ENCODE assay signal across 2 cellular contexts in the genomic region with DNA sequence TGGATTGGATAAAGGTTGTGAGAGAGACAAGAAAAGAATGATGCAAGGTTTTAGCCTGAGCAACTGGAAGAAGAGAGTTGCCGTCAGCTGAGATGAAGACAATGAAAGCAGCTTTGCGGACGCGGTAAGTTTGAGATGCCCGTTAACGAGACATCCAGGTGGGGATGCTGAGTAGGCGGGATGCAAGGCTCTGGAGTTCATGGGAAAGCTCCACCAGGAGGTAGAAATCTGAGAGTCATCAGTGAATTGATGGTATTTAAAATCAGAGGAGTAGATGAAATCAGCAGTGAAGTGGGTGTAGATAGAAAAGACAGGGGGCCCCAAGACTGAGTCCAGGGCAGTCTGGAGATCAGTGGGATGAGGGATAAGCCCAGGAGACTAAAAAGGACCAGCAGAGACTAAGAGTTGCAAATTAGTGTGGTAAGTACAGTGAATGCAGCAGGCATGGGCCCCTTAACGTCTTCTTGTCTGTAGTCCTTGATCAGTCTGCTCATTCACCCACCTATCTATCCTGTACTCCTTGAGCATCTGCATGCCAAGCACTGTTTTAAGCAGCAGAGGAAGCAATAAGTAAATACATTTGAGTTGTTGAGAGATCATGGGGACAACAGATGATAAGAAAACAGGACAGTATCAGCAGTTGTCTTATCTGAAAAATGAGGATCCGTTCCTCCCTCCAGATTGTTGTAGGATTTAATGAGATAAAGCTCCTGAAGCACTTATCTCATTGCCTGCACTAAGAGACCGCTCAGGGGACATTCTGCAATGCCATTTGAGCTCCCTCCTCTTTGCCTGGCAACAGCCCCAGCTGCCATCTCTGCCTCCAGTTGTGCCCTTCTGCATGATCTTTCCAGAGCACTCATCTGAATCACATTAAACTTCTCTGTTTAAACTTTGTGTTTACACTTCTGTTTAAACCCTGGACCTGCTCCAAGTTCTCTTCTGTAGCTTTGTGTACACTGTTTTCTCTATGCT.
TF ChIP-seq lines count a peak whose summit lies in the region.

No MANE protein-coding gene starts in this region.

TF ChIP-seq in A549, 52 proteins besides CTCF, POLR2A, EP300 and RAD21 (continued from another document):
- TF ChIP-seq, protein P1, sequence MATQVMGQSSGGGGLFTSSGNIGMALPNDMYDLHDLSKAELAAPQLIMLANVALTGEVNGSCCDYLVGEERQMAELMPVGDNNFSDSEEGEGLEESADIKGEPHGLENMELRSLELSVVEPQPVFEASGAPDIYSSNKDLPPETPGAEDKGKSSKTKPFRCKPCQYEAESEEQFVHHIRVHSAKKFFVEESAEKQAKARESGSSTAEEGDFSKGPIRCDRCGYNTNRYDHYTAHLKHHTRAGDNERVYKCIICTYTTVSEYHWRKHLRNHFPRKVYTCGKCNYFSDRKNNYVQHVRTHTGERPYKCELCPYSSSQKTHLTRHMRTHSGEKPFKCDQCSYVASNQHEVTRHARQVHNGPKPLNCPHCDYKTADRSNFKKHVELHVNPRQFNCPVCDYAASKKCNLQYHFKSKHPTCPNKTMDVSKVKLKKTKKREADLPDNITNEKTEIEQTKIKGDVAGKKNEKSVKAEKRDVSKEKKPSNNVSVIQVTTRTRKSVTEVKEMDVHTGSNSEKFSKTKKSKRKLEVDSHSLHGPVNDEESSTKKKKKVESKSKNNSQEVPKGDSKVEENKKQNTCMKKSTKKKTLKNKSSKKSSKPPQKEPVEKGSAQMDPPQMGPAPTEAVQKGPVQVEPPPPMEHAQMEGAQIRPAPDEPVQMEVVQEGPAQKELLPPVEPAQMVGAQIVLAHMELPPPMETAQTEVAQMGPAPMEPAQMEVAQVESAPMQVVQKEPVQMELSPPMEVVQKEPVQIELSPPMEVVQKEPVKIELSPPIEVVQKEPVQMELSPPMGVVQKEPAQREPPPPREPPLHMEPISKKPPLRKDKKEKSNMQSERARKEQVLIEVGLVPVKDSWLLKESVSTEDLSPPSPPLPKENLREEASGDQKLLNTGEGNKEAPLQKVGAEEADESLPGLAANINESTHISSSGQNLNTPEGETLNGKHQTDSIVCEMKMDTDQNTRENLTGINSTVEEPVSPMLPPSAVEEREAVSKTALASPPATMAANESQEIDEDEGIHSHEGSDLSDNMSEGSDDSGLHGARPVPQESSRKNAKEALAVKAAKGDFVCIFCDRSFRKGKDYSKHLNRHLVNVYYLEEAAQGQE (IDR thresholded peaks at IDR 0.05) = no peak
- TF ChIP-seq MYC (IDR thresholded peaks at IDR 0.05; ENCODE audit: borderline replicate concordance, low read length) (no peak), MAZ (IDR thresholded peaks at IDR 0.05; ENCODE audit: borderline replicate concordance, low read depth, low read length) (no peak)
TF ChIP-seq in A549: peak in this region for 0.

TF ChIP-seq in SK-N-SH, 30 proteins besides CTCF, POLR2A, EP300 and RAD21 (continued from another document):
- TF ChIP-seq, protein P2, sequence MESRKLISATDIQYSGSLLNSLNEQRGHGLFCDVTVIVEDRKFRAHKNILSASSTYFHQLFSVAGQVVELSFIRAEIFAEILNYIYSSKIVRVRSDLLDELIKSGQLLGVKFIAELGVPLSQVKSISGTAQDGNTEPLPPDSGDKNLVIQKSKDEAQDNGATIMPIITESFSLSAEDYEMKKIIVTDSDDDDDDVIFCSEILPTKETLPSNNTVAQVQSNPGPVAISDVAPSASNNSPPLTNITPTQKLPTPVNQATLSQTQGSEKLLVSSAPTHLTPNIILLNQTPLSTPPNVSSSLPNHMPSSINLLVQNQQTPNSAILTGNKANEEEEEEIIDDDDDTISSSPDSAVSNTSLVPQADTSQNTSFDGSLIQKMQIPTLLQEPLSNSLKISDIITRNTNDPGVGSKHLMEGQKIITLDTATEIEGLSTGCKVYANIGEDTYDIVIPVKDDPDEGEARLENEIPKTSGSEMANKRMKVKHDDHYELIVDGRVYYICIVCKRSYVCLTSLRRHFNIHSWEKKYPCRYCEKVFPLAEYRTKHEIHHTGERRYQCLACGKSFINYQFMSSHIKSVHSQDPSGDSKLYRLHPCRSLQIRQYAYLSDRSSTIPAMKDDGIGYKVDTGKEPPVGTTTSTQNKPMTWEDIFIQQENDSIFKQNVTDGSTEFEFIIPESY (IDR thresholded peaks at IDR 0.05; ENCODE audit: borderline replicate concordance, low read depth) = no peak
- peak; percentile 92 for TF ChIP-seq RFX5 (IDR thresholded peaks at IDR 0.05; ENCODE audit: low read length)
- TF ChIP-seq YY1 (IDR thresholded peaks at IDR 0.05; ENCODE audit: low read depth) = no peak
- no peak for TF ChIP-seq RXRA (IDR thresholded peaks at IDR 0.05; ENCODE audit: borderline replicate concordance, low read depth)
- TF ChIP-seq, protein P3, sequence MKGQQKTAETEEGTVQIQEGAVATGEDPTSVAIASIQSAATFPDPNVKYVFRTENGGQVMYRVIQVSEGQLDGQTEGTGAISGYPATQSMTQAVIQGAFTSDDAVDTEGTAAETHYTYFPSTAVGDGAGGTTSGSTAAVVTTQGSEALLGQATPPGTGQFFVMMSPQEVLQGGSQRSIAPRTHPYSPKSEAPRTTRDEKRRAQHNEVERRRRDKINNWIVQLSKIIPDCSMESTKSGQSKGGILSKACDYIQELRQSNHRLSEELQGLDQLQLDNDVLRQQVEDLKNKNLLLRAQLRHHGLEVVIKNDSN (IDR thresholded peaks at IDR 0.05; ENCODE audit: borderline replicate concordance, low read depth) = no peak
- TF ChIP-seq SMC3 (IDR thresholded peaks at IDR 0.05; ENCODE audit: low read depth, low read length) = no peak
- no peak for TF ChIP-seq TCF12 (IDR thresholded peaks at IDR 0.05)
- TF ChIP-seq CHD2 (IDR thresholded peaks at IDR 0.05; ENCODE audit: low read length, partially characterized antibody) = peak; percentile 72
- TF ChIP-seq SIN3A (IDR thresholded peaks at IDR 0.05; ENCODE audit: borderline replicate concordance, low read depth, low read length) = no peak
- TF ChIP-seq, protein P4, sequence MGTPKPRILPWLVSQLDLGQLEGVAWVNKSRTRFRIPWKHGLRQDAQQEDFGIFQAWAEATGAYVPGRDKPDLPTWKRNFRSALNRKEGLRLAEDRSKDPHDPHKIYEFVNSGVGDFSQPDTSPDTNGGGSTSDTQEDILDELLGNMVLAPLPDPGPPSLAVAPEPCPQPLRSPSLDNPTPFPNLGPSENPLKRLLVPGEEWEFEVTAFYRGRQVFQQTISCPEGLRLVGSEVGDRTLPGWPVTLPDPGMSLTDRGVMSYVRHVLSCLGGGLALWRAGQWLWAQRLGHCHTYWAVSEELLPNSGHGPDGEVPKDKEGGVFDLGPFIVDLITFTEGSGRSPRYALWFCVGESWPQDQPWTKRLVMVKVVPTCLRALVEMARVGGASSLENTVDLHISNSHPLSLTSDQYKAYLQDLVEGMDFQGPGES (IDR thresholded peaks at IDR 0.05; ENCODE audit: low read depth, low read length) = no peak
- no peak for TF ChIP-seq TEAD4 (IDR thresholded peaks at IDR 0.05; ENCODE audit: borderline replicate concordance, insufficient read depth)
- TF ChIP-seq, protein P1 (IDR thresholded peaks at IDR 0.05; ENCODE audit: low read depth, low read length) = no peak
- TF ChIP-seq NFIC (IDR thresholded peaks at IDR 0.05; ENCODE audit: borderline replicate concordance) = no peak
- TF ChIP-seq, protein P5, sequence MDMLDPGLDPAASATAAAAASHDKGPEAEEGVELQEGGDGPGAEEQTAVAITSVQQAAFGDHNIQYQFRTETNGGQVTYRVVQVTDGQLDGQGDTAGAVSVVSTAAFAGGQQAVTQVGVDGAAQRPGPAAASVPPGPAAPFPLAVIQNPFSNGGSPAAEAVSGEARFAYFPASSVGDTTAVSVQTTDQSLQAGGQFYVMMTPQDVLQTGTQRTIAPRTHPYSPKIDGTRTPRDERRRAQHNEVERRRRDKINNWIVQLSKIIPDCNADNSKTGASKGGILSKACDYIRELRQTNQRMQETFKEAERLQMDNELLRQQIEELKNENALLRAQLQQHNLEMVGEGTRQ (IDR thresholded peaks at IDR 0.05; ENCODE audit: borderline replicate concordance, low read depth, low read length) = no peak
- no peak for TF ChIP-seq MEF2A (IDR thresholded peaks at IDR 0.05; ENCODE audit: borderline replicate concordance, low read depth)
- TF ChIP-seq, protein P6, sequence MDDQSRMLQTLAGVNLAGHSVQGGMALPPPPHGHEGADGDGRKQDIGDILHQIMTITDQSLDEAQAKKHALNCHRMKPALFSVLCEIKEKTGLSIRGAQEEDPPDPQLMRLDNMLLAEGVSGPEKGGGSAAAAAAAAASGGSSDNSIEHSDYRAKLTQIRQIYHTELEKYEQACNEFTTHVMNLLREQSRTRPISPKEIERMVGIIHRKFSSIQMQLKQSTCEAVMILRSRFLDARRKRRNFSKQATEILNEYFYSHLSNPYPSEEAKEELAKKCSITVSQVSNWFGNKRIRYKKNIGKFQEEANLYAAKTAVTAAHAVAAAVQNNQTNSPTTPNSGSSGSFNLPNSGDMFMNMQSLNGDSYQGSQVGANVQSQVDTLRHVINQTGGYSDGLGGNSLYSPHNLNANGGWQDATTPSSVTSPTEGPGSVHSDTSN (IDR thresholded peaks at IDR 0.05) = no peak
- peak; percentile 79; the same call in 1 of the 2 replicates for TF ChIP-seq FOXJ3 (CRISPR knock-in tag; IDR thresholded peaks at IDR 0.05)
